Comparison of ENCODE assay signal across 9 cellular contexts in the genomic region with DNA sequence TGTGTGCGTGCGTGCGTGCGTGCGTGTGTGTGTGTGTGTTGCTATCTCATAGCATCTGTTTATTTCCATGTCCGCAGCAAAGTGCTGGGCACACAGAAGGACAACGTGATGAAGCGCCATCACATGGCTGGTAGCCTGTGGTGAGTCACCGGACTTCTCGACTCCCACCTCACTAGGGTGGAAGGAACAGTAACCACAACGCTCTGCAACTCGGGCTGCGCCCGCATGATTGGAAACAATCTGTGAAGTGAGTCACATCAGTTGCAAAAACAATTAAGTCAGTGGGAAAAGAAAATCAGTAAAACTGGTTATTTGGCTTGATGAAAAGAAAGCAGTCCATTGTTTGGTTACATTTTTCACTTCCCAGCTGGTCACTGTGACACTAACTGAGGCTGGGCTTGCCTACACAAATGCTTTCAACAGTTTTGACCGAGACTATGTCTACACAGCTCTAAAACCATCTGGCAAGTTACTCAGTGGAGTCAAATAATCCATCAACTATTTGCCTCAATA.
DNase-seq lines count a peak whose midpoint lies in the region; ATAC-seq and TF ChIP-seq lines count a peak whose summit lies in the region.
"Had no signal": no experiment of that assay in that cellular context is flagged by ENCODE, and none has a peak within 500 bp of the region (broad histone marks: within the 10 kb centered on the region; RNA-seq: fewer than 3 reads in every experiment).

No MANE protein-coding gene starts in this region.

- no peak overlapping the region for H3K4me3 ChIP-seq in sigmoid colon

- peak; percentile 99 for DNase-seq in H4 (ENCODE audit: low spot score)
- DNase-seq in T-helper 2 cell treated with Interferon-gamma antibody and Interleukin-4, amounts not matched to agents 5 μg/mL and 100 μg/mL, for 36 hours (ENCODE audit: low spot score), result peak; percentile 32
- peak in 32 of 42 donors; percentile 14 to 80 (median 48) for DNase-seq in head of caudate nucleus
- DNase-seq in sigmoid colon, result peak; percentile 72
- DNase-seq in T-helper 17 cell, result no peak
- DNase-seq in NCI-H345 treated with DMSO at 0.1 percent for 48 hours (lab: John Stamatoyannopoulos, UW; ENCODE audit: unreplicated experiment), result no peak
- no peak for DNase-seq in NCI-H1092 treated with DMSO at 0.1 percent for 48 hours (lab: John Stamatoyannopoulos, UW)
- DNase-seq in dedifferentiated amniotic fluid mesenchymal stem cell (ENCODE audit: extremely low spot score), result no peak
- DNase-seq: activated CD4-positive, alpha-beta T cell treated with anti-CD3 and anti-CD28 coated beads for 1 hour had no signal

- no peaks in the 10 kb centered on the region for H3K4me1 Mint-ChIP-seq in T-helper 2 cell treated with Interferon-gamma antibody and Interleukin-4, amounts not matched to agents 5 μg/mL and 100 μg/mL, for 36 hours (ENCODE audit: low read depth)
- H3K4me1 Mint-ChIP-seq in T-helper 17 cell, result no peaks in the 10 kb centered on the region

- no peaks in the 10 kb centered on the region for H3K27me3 Mint-ChIP-seq in T-helper 2 cell treated with Interferon-gamma antibody and Interleukin-4, amounts not matched to agents 5 μg/mL and 100 μg/mL, for 36 hours (ENCODE audit: low read depth)
- no peaks in the 10 kb centered on the region for H3K27me3 Mint-ChIP-seq in T-helper 17 cell

- 78 to 84% methylated on average over 15 of the region's 15 CpGs for WGBS in sigmoid colon, 2 donors

- no peak for ATAC-seq in T-helper 17 cell

- no peaks in the 10 kb centered on the region for H3K9me3 Mint-ChIP-seq in T-helper 2 cell treated with Interferon-gamma antibody and Interleukin-4, amounts not matched to agents 5 μg/mL and 100 μg/mL, for 36 hours

- no peak for TF ChIP-seq POLR2A in sigmoid colon (IDR thresholded peaks at IDR 0.05)

- no peak for TF ChIP-seq CTCF in sigmoid colon (IDR thresholded peaks at IDR 0.05)

- intact Hi-C loops in head of caudate nucleus (cut with DNase I) (no loop called here), sigmoid colon (cut with DNase I) (no loop called here)

- H3K9me3 ChIP-seq in sigmoid colon, result no peaks in the 10 kb centered on the region
- no peaks in the 10 kb centered on the region for H3K9me3 ChIP-seq in T-helper 17 cell (ENCODE audit: control insufficient read depth, low read length, poor library complexity, severe bottlenecking)

- H3K36me3 ChIP-seq in sigmoid colon, result no peaks in the 10 kb centered on the region

- H3K36me3 Mint-ChIP-seq in T-helper 2 cell treated with Interferon-gamma antibody and Interleukin-4, amounts not matched to agents 5 μg/mL and 100 μg/mL, for 36 hours (ENCODE audit: low read depth), result no peaks in the 10 kb centered on the region
- H3K36me3 Mint-ChIP-seq in T-helper 17 cell (ENCODE audit: low read depth), result no peaks in the 10 kb centered on the region

- H3K4me1 ChIP-seq in sigmoid colon, result no peaks in the 10 kb centered on the region

- H3K27ac Mint-ChIP-seq in T-helper 2 cell treated with Interferon-gamma antibody and Interleukin-4, amounts not matched to agents 5 μg/mL and 100 μg/mL, for 36 hours, result no peak overlapping the region
- H3K27ac Mint-ChIP-seq in T-helper 17 cell, result no peak overlapping the region

- H3K27me3 ChIP-seq in sigmoid colon, result no peaks in the 10 kb centered on the region

- H3K4me3 Mint-ChIP-seq in T-helper 2 cell treated with Interferon-gamma antibody and Interleukin-4, amounts not matched to agents 5 μg/mL and 100 μg/mL, for 36 hours, result no peak overlapping the region
- H3K4me3 Mint-ChIP-seq in T-helper 17 cell, result no peak overlapping the region

- H3K27ac ChIP-seq in sigmoid colon, result no peak overlapping the region

- TF ChIP-seq EP300 in sigmoid colon (IDR thresholded peaks at IDR 0.05), result no peak

Comparison
In these comparisons a context has a peak if more than half of its experiments do, and no peak if none do; other contexts are left out.
1. DNase-seq: peak in H4 (single experiment), T-helper 2 cell treated with Interferon-gamma antibody and Interleukin-4, amounts not matched to agents 5 μg/mL and 100 μg/mL, for 36 hours (single experiment), head of caudate nucleus (32 of 42) and sigmoid colon (single experiment); none in T-helper 17 cell (0 of 3), NCI-H345 treated with DMSO at 0.1 percent for 48 hours (single experiment), NCI-H1092 treated with DMSO at 0.1 percent for 48 hours (single experiment) and dedifferentiated amniotic fluid mesenchymal stem cell (single experiment).